ENCODE assay signal across 8 cellular contexts in genomic region chr19:49641688-49642487, GRCh38. TPM values are rescaled to one million over a fixed set of nuclear protein-coding genes. Genes with fewer than 3 reads are reported as not detected.
A peak's percentile ranks its signal among the peaks of the same experiment; 100 is the strongest.
DNase-seq lines count a peak whose midpoint lies in the region; ATAC-seq, FAIRE-seq and TF ChIP-seq lines count a peak whose summit lies in the region.

TSS of gene SCAF1 (plus strand) at chr19:49642209. CDS start at chr19:49645027, 2,818 bp downstream.

- H3K4me3 ChIP-seq in AG04449 (ENCODE audit: low read depth, low read length) (peak within 1 kb of the TSS; percentile 99), cardiac fibroblast (replicated peaks in 1 of 2; ENCODE audit: low read depth in 2 of 2, low read length in 2 of 2) (peak within 1 kb of the TSS; percentile 94 to 99), small intestine (ENCODE audit: low read depth in 1 of 2, low read length in 2 of 2) (peak within 1 kb of the TSS; percentile 93 to 96)

- CTCF ChIA-PET in AG04449 (lab: Yijun Ruan, JAX): interaction anchor here (1.2 to 5.1 kb wide), 2 partner anchors 32 to 51 kb away, joined by 3 to 53 read pairs; partner anchors contain the start of gene PRR12
- CTCF ChIA-PET in WTC11 (lab: Charles Lee): interaction anchor here (0.6 to 4.7 kb wide), 11 partner anchors 23 to 135 kb away, joined by 3 to 108 read pairs (median 4); partner anchors contain the start of genes BCL2L12, IRF3 and PRMT1

- POLR2A ChIA-PET in AG04449 (lab: Yijun Ruan, JAX): interaction anchor here (0.6 to 2.9 kb wide), 11 partner anchors 14 to 340 kb away, joined by 3 to 23 read pairs (median 5); partner anchors contain the start of genes BCL2L12, IRF3, PRMT1 and PRR12
- POLR2A ChIA-PET in WTC11 (lab: Charles Lee): interaction anchor here (1.0 to 1.8 kb wide), 9 partner anchors 16 to 146 kb away, joined by 3 to 11 read pairs (median 4); partner anchors contain the start of gene PRMT1

- TF ChIP-seq CTCF in AG04449 (IDR thresholded peaks at IDR 0.05; ENCODE audit: insufficient read depth, low read length, missing control alignments) (no peak), WTC11 (IDR thresholded peaks at IDR 0.05) (no peak), cardiac fibroblast (IDR thresholded peaks at IDR 0.05; ENCODE audit: low read depth, low read length) (no peak)

- peaks cover 0 to 16% of the 10 kb centered on the region in 2 donors for H3K4me1 ChIP-seq in small intestine (ENCODE audit: control insufficient read depth in 2 of 2, insufficient read depth in 1 of 2, low read depth in 1 of 2, low read length in 1 of 2)

- peak within 1 kb of the TSS; percentile 95 to 99 for H3K27ac ChIP-seq in small intestine (ENCODE audit: low read depth in 1 of 2, low read length in 1 of 2)

- peaks cover 17% of the 10 kb centered on the region for H3K27me3 Mint-ChIP-seq in WTC11 (ENCODE audit: low read depth)

- peaks cover 0 to 7% of the 10 kb centered on the region in 2 donors for H3K36me3 ChIP-seq in small intestine (ENCODE audit: control insufficient read depth in 2 of 2, insufficient read depth in 2 of 2, low read length in 2 of 2)

- H3K4me3 Mint-ChIP-seq in WTC11: peak within 1 kb of the TSS; percentile 99

- no peak for FAIRE-seq in small intestine (lab: Jason Lieb, UNC)

- peaks cover 7% of the 10 kb centered on the region for H3K36me3 Mint-ChIP-seq in WTC11

- no peaks in the 10 kb centered on the region for H3K27me3 ChIP-seq in small intestine (ENCODE audit: control insufficient read depth in 2 of 2, insufficient read depth in 2 of 2, low read length in 2 of 2)

- H3K9me3 ChIP-seq in small intestine (ENCODE audit: control insufficient read depth, low read depth): no peaks in the 10 kb centered on the region

- DNase-seq in AG04449 (ENCODE audit: low read depth, low spot score) (peak; percentile 96), NCI-H226 (peak; percentile 99), WTC11 (ENCODE audit: low spot score) (peak; percentile 100), cardiac fibroblast (ENCODE audit: low read depth in 2 of 2) (peak; percentile 99 to 100), iPS-NIHi11 (ENCODE audit: low spot score) (peak; percentile 94), small intestine (peak; percentile 99)

- H3K9me3 Mint-ChIP-seq in WTC11: no peaks in the 10 kb centered on the region

- peak; percentile 67 for ATAC-seq in GM18907 (IDR thresholded peaks at IDR 0.05; ENCODE audit: unreplicated experiment)
- peak; percentile 55 for ATAC-seq in HG03159 (IDR thresholded peaks at IDR 0.05; ENCODE audit: unreplicated experiment)
- ATAC-seq in WTC11: peak; percentile 41

- peaks cover 51% of the 10 kb centered on the region for H3K4me1 Mint-ChIP-seq in WTC11

- WGBS in small intestine, 3 donors: 0% methylated on average over 53 to 86 of the region's 86 CpGs

- peak within 1 kb of the TSS; percentile 99 for H3K27ac Mint-ChIP-seq in WTC11

TF ChIP-seq in WTC11, 78 proteins besides CTCF, POLR2A, EP300 and RAD21 (continues in another document):
- TF ChIP-seq SOX15 (CRISPR knock-in tag; IDR thresholded peaks at IDR 0.05): no peak
- peak; percentile 78; the same call in 1 of the 2 replicates for TF ChIP-seq MYBL2 (CRISPR knock-in tag; IDR thresholded peaks at IDR 0.05)
- TF ChIP-seq E2F5 (CRISPR knock-in tag; IDR thresholded peaks at IDR 0.05): peak; percentile 95
- TF ChIP-seq USF1 (CRISPR knock-in tag; IDR thresholded peaks at IDR 0.05): peak; percentile 80
- TF ChIP-seq HMGA2 (CRISPR knock-in tag; IDR thresholded peaks at IDR 0.05): no peak
- no peak for TF ChIP-seq OVOL2 (CRISPR knock-in tag; IDR thresholded peaks at IDR 0.05; ENCODE audit: borderline replicate concordance)
- peak; percentile 84 for TF ChIP-seq USF2 (CRISPR knock-in tag; IDR thresholded peaks at IDR 0.05)
- 0 out of 2 replicates have a peak, but pooled peaks have one; percentile 17 for TF ChIP-seq ETV6 (CRISPR knock-in tag; IDR thresholded peaks at IDR 0.05)
- TF ChIP-seq ATF2 (CRISPR knock-in tag; IDR thresholded peaks at IDR 0.05; ENCODE audit: borderline replicate concordance, low read depth): no peak
- TF ChIP-seq ZNF425 (CRISPR knock-in tag; conservative IDR thresholded peaks at IDR 0.05): no peak
- peak; percentile 16; the same call in 1 of the 2 replicates for TF ChIP-seq SMAD3 (CRISPR knock-in tag; IDR thresholded peaks at IDR 0.05; ENCODE audit: borderline replicate concordance)
- peak; percentile 78 for TF ChIP-seq MAX (CRISPR knock-in tag; IDR thresholded peaks at IDR 0.05)
- peak; percentile 71; the same call in 1 of the 2 replicates for TF ChIP-seq FOXP1 (CRISPR knock-in tag; IDR thresholded peaks at IDR 0.05; ENCODE audit: borderline replicate concordance)
- no peak for TF ChIP-seq ZBTB43 (CRISPR knock-in tag; IDR thresholded peaks at IDR 0.05)
- no peak for TF ChIP-seq FOXJ3 (CRISPR knock-in tag; IDR thresholded peaks at IDR 0.05; ENCODE audit: borderline replicate concordance)
- no peak for TF ChIP-seq EMX1 (CRISPR knock-in tag; IDR thresholded peaks at IDR 0.05)
- no peak for TF ChIP-seq IRF2 (CRISPR knock-in tag; IDR thresholded peaks at IDR 0.05; ENCODE audit: borderline replicate concordance, low read depth)
- TF ChIP-seq NR2C2 (CRISPR knock-in tag; IDR thresholded peaks at IDR 0.05): peak; percentile 96
- no peak for TF ChIP-seq TP53 (CRISPR knock-in tag; IDR thresholded peaks at IDR 0.05)
- no peak for TF ChIP-seq MXD4 (CRISPR knock-in tag; IDR thresholded peaks at IDR 0.05; ENCODE audit: borderline replicate concordance)
- no peak for TF ChIP-seq TCF7 (CRISPR knock-in tag; IDR thresholded peaks at IDR 0.05; ENCODE audit: low read depth)

RNA-seq across cellular contexts. Expression of gene SCAF1, which starts in this region (rescaled TPM):
- total RNA-seq in WTC11 (2021): 103 to 109 TPM (median 105 TPM) in 3 replicates
- polyA plus RNA-seq in small intestine: 10 to 100 TPM; 10.5 to 21.4 (median 18.1) TPM

Comparison
In these comparisons a context has a peak if more than half of its experiments do, and no peak if none do; other contexts are left out.
1. Peak in every context shown above with its lines: DNase-seq, ATAC-seq, H3K4me3 ChIP-seq and H3K27ac ChIP-seq.